Comparison of ENCODE assay signal across 8 cellular contexts in genomic region chr10:25875555-25876165, GRCh38. TPM values are rescaled to one million over a fixed set of nuclear protein-coding genes. Genes with fewer than 3 reads are reported as not detected.
A peak's percentile ranks its signal among the peaks of the same experiment; 100 is the strongest.
DNase-seq lines count a peak whose midpoint lies in the region; ATAC-seq and TF ChIP-seq lines count a peak whose summit lies in the region.

No MANE protein-coding gene starts in this region.

- no peaks in the 10 kb centered on the region for H3K9me3 ChIP-seq in colonic mucosa
- no peaks in the 10 kb centered on the region for H3K9me3 ChIP-seq in liver (ENCODE audit: control insufficient read depth in 4 of 4, low read length in 3 of 4)

- no peaks in the 10 kb centered on the region for H3K36me3 ChIP-seq in colonic mucosa
- H3K36me3 ChIP-seq in liver (ENCODE audit: control insufficient read depth in 4 of 4, insufficient read depth in 3 of 4, low read depth in 1 of 4, low read length in 3 of 4) = no peaks in the 10 kb centered on the region

- no peak overlapping the region for H3K27ac ChIP-seq in colonic mucosa
- no peak overlapping the region for H3K27ac ChIP-seq in liver (ENCODE audit: low read depth in 1 of 2, low read length in 2 of 2)

- DNase-seq in CD1c-positive myeloid dendritic cell (ENCODE audit: extremely low spot score) = peak; percentile 69
- peak; percentile 24 to 82 for DNase-seq in NCI-H446 (lab: John Stamatoyannopoulos, UW)
- DNase-seq in activated CD4-positive, alpha-beta T cell treated with anti-CD3 and anti-CD28 coated beads for 1 hour = peak; percentile 25
- DNase-seq in colonic mucosa = peak; percentile 80
- DNase-seq in stimulated activated CD4-positive, alpha-beta T cell treated with anti-CD3 and anti-CD28 coated beads, TNF-alpha, amount 100 ng/mL, for 24 hours (ENCODE audit: low read depth in 3 of 3) = peak; percentile 31 to 59 (median 40)

- H3K4me1 ChIP-seq in colonic mucosa = no peaks in the 10 kb centered on the region
- H3K4me1 ChIP-seq in liver (ENCODE audit: control insufficient read depth in 4 of 4, insufficient read depth in 4 of 4, low read length in 3 of 4) = no peaks in the 10 kb centered on the region

- H3K4me3 ChIP-seq in colonic mucosa (no peak overlapping the region), liver (ENCODE audit: low read depth in 1 of 3, low read length in 3 of 3) (no peak overlapping the region)

- intact Hi-C loops in colonic mucosa (cut with DNase I) = loop anchor here (5.0 to 10.0 kb wide), 2 partner anchors 392 to 679 kb away; no protein-coding TSS in a partner anchor

- H3K9ac ChIP-seq in colonic mucosa (ENCODE audit: low read depth in 2 of 2, low read length in 2 of 2) = no peak overlapping the region
- no peak overlapping the region for H3K9ac ChIP-seq in liver (ENCODE audit: low read depth in 1 of 2, low read length in 2 of 2)

- TF ChIP-seq RAD21 in liver (IDR thresholded peaks at IDR 0.05) = peak; percentile 82 to 89

- TF ChIP-seq CTCF in colonic mucosa (IDR thresholded peaks at IDR 0.05) (peak; percentile 82), liver (IDR thresholded peaks at IDR 0.05; ENCODE audit: low read depth, low read length, missing input control) (peak; percentile 84)

- ATAC-seq in GM19324 (IDR thresholded peaks at IDR 0.05; ENCODE audit: low FRiP score, unreplicated experiment) (peak; percentile 81), HG03378 (IDR thresholded peaks at IDR 0.05; ENCODE audit: unreplicated experiment) (peak; percentile 87)

- under 1% methylated on average over 7 of the region's 7 CpGs for WGBS in liver

- H3K27me3 ChIP-seq in colonic mucosa (no peaks in the 10 kb centered on the region), liver (ENCODE audit: control insufficient read depth in 4 of 4, insufficient read depth in 4 of 4, low read length in 3 of 4) (no peaks in the 10 kb centered on the region)

TF ChIP-seq in liver, 16 proteins besides CTCF, POLR2A, EP300 and RAD21:
- TF ChIP-seq NR2F2 (IDR thresholded peaks at IDR 0.05) (peak; percentile 41), FOXA2 (IDR thresholded peaks at IDR 0.05) (no peak)

RNA-seq across cellular contexts. Expression of gene MYO3A, which starts 58.4 kb away (rescaled TPM):
- total RNA-seq in colonic mucosa (1 to 10 TPM in 1 of 2 donors, under 1 TPM in 1; 0.37 to 1.4 TPM), liver (under 1 TPM; 0.33 TPM)
- polyA plus RNA-seq in liver = not detected

Comparison
In these comparisons a context has a peak if more than half of its experiments do, and no peak if none do; other contexts are left out.
1. DNase-seq: peak in every context shown above with its lines; median percentile 80 in colonic mucosa; 69 in CD1c-positive myeloid dendritic cell; 53 in NCI-H446; 40 in stimulated activated CD4-positive, alpha-beta T cell treated with anti-CD3 and anti-CD28 coated beads, TNF-alpha, amount 100 ng/mL, for 24 hours; 25 in activated CD4-positive, alpha-beta T cell treated with anti-CD3 and anti-CD28 coated beads for 1 hour.